ENCODE assay signal across 1 cellular context in the genomic region with DNA sequence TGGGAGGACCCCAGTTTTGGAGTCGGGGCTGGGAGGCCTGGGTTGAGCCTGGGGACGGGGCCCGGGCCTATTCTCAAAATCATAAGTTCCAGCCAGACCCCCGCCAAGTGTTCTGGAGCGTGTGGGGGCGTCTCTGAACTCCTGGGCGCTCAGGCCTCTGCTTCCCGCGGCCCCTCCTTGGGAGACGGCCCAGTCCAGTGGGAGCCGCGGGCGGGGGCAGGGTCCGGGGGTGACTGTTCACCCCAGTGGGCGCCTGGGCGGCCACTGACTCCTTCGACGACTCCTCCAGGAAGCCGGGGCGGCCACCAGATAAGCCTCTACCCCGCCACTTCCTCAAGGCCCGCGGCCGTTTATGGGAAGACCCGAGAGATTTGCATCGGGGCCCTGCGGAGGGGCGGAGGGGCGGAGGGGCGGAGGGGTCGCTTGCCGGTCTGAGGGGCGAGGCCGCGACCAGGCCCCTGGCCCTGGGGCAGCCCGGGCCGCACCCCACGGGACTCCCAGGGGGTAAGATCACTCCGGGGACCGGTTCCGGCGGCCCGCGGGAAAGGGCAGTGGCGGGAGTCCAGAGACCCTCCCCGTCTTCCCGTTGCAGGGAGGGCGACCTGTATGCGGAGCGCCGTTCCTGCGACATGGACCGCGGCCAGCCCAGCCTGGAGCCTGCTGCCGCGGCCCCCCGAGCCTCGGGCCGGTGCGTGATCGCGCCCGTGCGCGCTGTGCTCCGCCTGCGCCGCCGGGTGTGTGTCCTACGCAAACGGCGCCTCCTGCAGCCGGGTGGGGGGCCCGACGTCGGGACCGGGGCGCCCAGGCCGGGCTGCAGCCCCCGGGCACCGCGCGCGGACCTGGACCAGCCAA.
TF ChIP-seq lines count a peak whose summit lies in the region.

No MANE protein-coding gene starts in this region.

TF ChIP-seq in IMR-90, 13 proteins besides CTCF, POLR2A, EP300 and RAD21:
- TF ChIP-seq RCOR1 (IDR thresholded peaks at IDR 0.05; ENCODE audit: insufficient replicate concordance, low read length) = no peak
- TF ChIP-seq, protein P1, sequence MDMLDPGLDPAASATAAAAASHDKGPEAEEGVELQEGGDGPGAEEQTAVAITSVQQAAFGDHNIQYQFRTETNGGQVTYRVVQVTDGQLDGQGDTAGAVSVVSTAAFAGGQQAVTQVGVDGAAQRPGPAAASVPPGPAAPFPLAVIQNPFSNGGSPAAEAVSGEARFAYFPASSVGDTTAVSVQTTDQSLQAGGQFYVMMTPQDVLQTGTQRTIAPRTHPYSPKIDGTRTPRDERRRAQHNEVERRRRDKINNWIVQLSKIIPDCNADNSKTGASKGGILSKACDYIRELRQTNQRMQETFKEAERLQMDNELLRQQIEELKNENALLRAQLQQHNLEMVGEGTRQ (IDR thresholded peaks at IDR 0.05; ENCODE audit: low read depth, low read length) = no peak
- no peak for TF ChIP-seq MAZ (IDR thresholded peaks at IDR 0.05; ENCODE audit: borderline replicate concordance, low read depth, low read length)
- TF ChIP-seq FOS (IDR thresholded peaks at IDR 0.05; ENCODE audit: low read depth, low read length) = no peak
